In the genomic region with DNA sequence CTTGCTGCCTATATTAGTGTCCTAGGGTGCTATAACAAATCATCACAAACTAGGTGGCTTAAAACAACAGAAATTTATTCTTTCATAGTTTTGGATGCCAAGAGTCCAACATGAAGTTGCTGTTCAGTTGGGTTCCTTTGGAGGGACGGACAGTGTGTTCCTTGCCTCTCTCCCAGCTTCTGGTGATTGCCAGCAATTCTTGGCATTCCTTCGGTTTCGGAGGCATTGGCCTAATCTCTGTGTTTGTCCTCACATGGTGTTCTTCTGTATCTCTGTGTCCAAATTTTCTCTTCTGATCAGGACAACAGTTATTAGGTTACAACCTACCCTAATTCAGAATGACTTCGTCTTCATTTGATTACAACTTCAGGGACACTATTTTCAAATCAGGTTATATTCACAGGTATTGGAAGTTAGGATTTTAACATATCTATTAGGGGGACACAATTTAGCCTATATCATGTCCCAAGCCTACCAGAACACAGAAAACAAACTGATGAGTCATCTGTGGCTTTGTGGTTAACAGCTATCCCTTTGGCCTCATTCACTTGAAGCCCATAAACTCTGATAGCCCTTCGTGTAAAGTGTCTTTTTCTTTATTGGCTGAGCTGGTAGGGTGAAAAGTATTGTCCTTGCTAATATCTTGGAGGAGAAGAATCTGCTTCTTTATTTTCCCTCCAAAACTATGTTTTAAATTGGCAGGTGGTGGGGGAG, we compare ENCODE assay signal across 20 cellular contexts.
DNase-seq lines count a peak whose midpoint lies in the region; ATAC-seq lines count a peak whose summit lies in the region.
"Had no signal": no experiment of that assay in that cellular context is flagged by ENCODE, and none has a peak within 500 bp of the region (broad histone marks: within the 10 kb centered on the region; RNA-seq: fewer than 3 reads in every experiment).

No MANE protein-coding gene starts in this region.

- ATAC-seq in left ventricle myocardium superior (peak; percentile 28), Right ventricle myocardium inferior (no peak), HG03159 (IDR thresholded peaks at IDR 0.05; ENCODE audit: unreplicated experiment) (no peak)
- ATAC-seq: Panc1, psoas muscle, SK-N-SH treated with all-trans-retinoic acid at 6 μM for 48 hours had no signal

- intact Hi-C loops in left ventricle myocardium superior (cut with micrococcal nuclease) = loop anchor here (5.0 to 10.0 kb wide), 2 partner anchors 465 to 503 kb away; no protein-coding TSS in a partner anchor
- intact Hi-C loops in Right ventricle myocardium inferior (cut with DNase I) = loop anchor here (5.0 kb wide), 2 partner anchors 88 to 463 kb away; no protein-coding TSS in a partner anchor

- DNase-seq in left ventricle myocardium superior = no peak
- no peak for DNase-seq in Right ventricle myocardium inferior (ENCODE audit: missing footprints)
- peak; percentile 24 for DNase-seq in RPMI7951 (ENCODE audit: low read depth)
- peak; percentile 19 for DNase-seq in foreskin melanocyte
- no peak for DNase-seq in stimulated activated CD8-positive, alpha-beta memory T cell treated with anti-CD3 and anti-CD28 coated beads, Interleukin-4, amount 100 ng/mL, for 48 hours
- DNase-seq in iPS-NIHi11 (ENCODE audit: low spot score) = no peak
- DNase-seq in AML-193 (lab: John Stamatoyannopoulos, UW) = no peak
- DNase-seq: activated CD4-positive, alpha-beta T cell treated with anti-CD3 and anti-CD28 coated beads, Interleukin-2, amount 10 ng/mL, durations not matched to agents 24 days and 14 days; activated CD8-positive, alpha-beta memory T cell treated with anti-CD3 and anti-CD28 coated beads, Interleukin-2, amount 50 U/mL, for 4 hours; activated gamma-delta T cell; cerebellar nuclear complex; effector CD8-positive, alpha-beta T cell; GOT3; NCI-H2171 treated with DMSO at 0.1 percent for 48 hours; NCI-H748 treated with DMSO at 0.1 percent for 48 hours; psoas muscle; thyroid gland had no signal

Comparison
In these comparisons a context has a peak if more than half of its experiments do, and no peak if none do; other contexts are left out.
1. DNase-seq: peak in RPMI7951 (single experiment) and foreskin melanocyte (single experiment); none in left ventricle myocardium superior (single experiment), Right ventricle myocardium inferior (single experiment), stimulated activated CD8-positive, alpha-beta memory T cell treated with anti-CD3 and anti-CD28 coated beads, Interleukin-4, amount 100 ng/mL, for 48 hours (single experiment), iPS-NIHi11 (single experiment) and AML-193 (0 of 2).